ENCODE assay signal across 8 cellular contexts in the genomic region with DNA sequence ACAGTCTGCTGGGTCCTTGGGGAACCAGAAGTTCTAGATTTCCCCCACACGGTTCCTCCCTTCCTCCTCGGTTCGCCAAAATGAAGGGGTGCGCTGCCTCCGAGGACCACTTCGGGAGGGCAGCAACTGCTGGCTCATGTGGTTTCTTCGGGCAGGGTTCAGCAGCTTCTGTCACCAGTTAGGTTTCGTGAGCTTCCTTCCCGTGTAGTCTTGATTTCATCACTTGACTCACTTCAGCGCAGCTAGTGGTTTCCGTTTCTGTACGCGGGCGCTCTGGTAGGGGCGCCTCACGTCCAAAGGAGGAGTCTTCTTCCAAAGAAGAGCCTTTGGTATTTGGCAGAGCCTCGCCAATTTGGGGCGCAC. TPM values are rescaled to one million over a fixed set of nuclear protein-coding genes. Genes with fewer than 3 reads are reported as not detected.
DNase-seq lines count a peak whose midpoint lies in the region; ATAC-seq, FAIRE-seq and TF ChIP-seq lines count a peak whose summit lies in the region.

No MANE protein-coding gene starts in this region.

- FAIRE-seq in RCC 7860 (lab: Jason Lieb, UNC): no peak

- H3K27me3 ChIP-seq in BLaER1 (peaks cover 12% of the 10 kb centered on the region), ascending aorta (no peaks in the 10 kb centered on the region), skeletal muscle tissue (ENCODE audit: control insufficient read depth in 3 of 3, insufficient read depth in 3 of 3, low read length in 3 of 3) (peaks cover 19 to 33% (median 21%) of the 10 kb centered on the region in 3 donors)

- H3K4me1 ChIP-seq in BLaER1: peaks cover 36% of the 10 kb centered on the region
- peaks cover 10 to 15% of the 10 kb centered on the region in 2 donors for H3K4me1 ChIP-seq in ascending aorta
- peaks cover 10 to 13% (median 12%) of the 10 kb centered on the region in 3 donors for H3K4me1 ChIP-seq in skeletal muscle tissue (ENCODE audit: control insufficient read depth in 3 of 3, insufficient read depth in 3 of 3, low read length in 3 of 3)

- intact Hi-C loops in ascending aorta (cut with DNase I): no loop called here

- no peak for TF ChIP-seq CTCF in ascending aorta (IDR thresholded peaks at IDR 0.05)

- H3K9ac ChIP-seq in BLaER1: peak overlapping the region; percentile 79
- no peak overlapping the region for H3K9ac ChIP-seq in skeletal muscle tissue (ENCODE audit: low read depth in 1 of 3, low read length in 3 of 3)

- H4K20me1 ChIP-seq in BLaER1: no peaks in the 10 kb centered on the region

- H3K4me2 ChIP-seq in BLaER1: peak overlapping the region; percentile 97

- DNase-seq in RCC 7860 (ENCODE audit: low spot score) (peak; percentile 21), ascending aorta (ENCODE audit: low spot score in 2 of 2) (peak in 1 of 2 donors; percentile 63), cortex of kidney (lab: John Stamatoyannopoulos, UW) (no peak)

- H3K36me3 ChIP-seq in BLaER1: no peaks in the 10 kb centered on the region
- no peaks in the 10 kb centered on the region for H3K36me3 ChIP-seq in ascending aorta
- H3K36me3 ChIP-seq in skeletal muscle tissue (ENCODE audit: control insufficient read depth in 3 of 3, insufficient read depth in 3 of 3, low read length in 3 of 3): no peaks in the 10 kb centered on the region

- peak; percentile 97 for ATAC-seq in GM19043 (IDR thresholded peaks at IDR 0.05; ENCODE audit: low read depth, unreplicated experiment)
- peak; percentile 95 for ATAC-seq in HG03280 (IDR thresholded peaks at IDR 0.05; ENCODE audit: unreplicated experiment)

- peak overlapping the region; percentile 83 for H3K4me3 ChIP-seq in BLaER1
- H3K4me3 ChIP-seq in ascending aorta: peak overlapping the region; percentile 44 to 68
- peak overlapping the region; percentile 83 for H3K4me3 ChIP-seq in iPS-11a (ENCODE audit: low read depth, low read length)
- H3K4me3 ChIP-seq in skeletal muscle tissue (ENCODE audit: low read length in 3 of 3): peak overlapping the region; percentile 59 to 66 (median 65)

- H3K9me3 ChIP-seq in BLaER1 (no peaks in the 10 kb centered on the region), ascending aorta (no peaks in the 10 kb centered on the region), skeletal muscle tissue (ENCODE audit: control insufficient read depth in 3 of 3, low read length in 3 of 3) (no peaks in the 10 kb centered on the region)

- peak overlapping the region; percentile 89 for H3K27ac ChIP-seq in BLaER1
- no peak overlapping the region for H3K27ac ChIP-seq in ascending aorta
- no peak overlapping the region for H3K27ac ChIP-seq in skeletal muscle tissue (ENCODE audit: low read depth, low read length)

RNA-seq across cellular contexts. Expression of gene GALNT3, which starts 0.5 kb away (rescaled TPM):
- 0.64 TPM for total RNA-seq in ascending aorta
- 1.0 TPM for total RNA-seq in skeletal muscle tissue
